21 cellular contexts compared by ENCODE assay signal in genomic region chr5:149363345-149363744, GRCh38. TPM values are rescaled to one million over a fixed set of nuclear protein-coding genes. Genes with fewer than 3 reads are reported as not detected.
DNase-seq lines count a peak whose midpoint lies in the region; ATAC-seq, FAIRE-seq and TF ChIP-seq lines count a peak whose summit lies in the region.
"Had no signal": no experiment of that assay in that cellular context is flagged by ENCODE, and none has a peak within 500 bp of the region (broad histone marks: within the 10 kb centered on the region; RNA-seq: fewer than 3 reads in every experiment).

No MANE protein-coding gene starts in this region.

- H3K36me3 ChIP-seq in HEK293 (ENCODE audit: control insufficient read depth in 2 of 2, insufficient read depth in 1 of 2, low read length in 2 of 2) (peaks cover 0 to 4% of the 10 kb centered on the region in 2 experiments; a peak in 1 of 3 replicates), K562 (ENCODE audit: control insufficient read depth, insufficient read depth, low read length) (no peaks in the 10 kb centered on the region)
- H3K36me3 ChIP-seq: SJCRH30 had no signal

- no peak overlapping the region for H3K27ac ChIP-seq in HEK293 (ENCODE audit: extremely low read depth, low read depth, low read length)
- H3K27ac ChIP-seq in K562 (ENCODE audit: extremely low read depth, low read depth, low read length) = no peak overlapping the region
- H3K27ac ChIP-seq: A549, SJCRH30 had no signal

- in situ Hi-C loops in K562 (cut with MboI) = no loop called here

- no peak for TF ChIP-seq POLR2A in K562 (conservative IDR thresholded peaks at IDR 0.05)

- no peak overlapping the region for H3K9ac ChIP-seq in K562 (ENCODE audit: insufficient read depth in 1 of 2, low read depth in 2 of 2, low read length in 2 of 2)

- H3K9me3 ChIP-seq in HEK293 (ENCODE audit: control insufficient read depth, insufficient read depth, low read depth, low read length) (no peaks in the 10 kb centered on the region), K562 (replicated peaks; ENCODE audit: control insufficient read depth, insufficient read depth, low read depth, low read length) (no peaks in the 10 kb centered on the region)
- H3K9me3 ChIP-seq: A549, SJCRH30 had no signal

- ATAC-seq in K562 (no peak), HG03025 (IDR thresholded peaks at IDR 0.05; ENCODE audit: low FRiP score, unreplicated experiment) (no peak), GM19328 (IDR thresholded peaks at IDR 0.05; ENCODE audit: unreplicated experiment) (no peak)
- ATAC-seq: A549 had no signal

- no peak overlapping the region for H3K4me2 ChIP-seq in K562 (ENCODE audit: insufficient read depth, low read length)
- H3K4me2 ChIP-seq: A549 had no signal

- TF ChIP-seq RAD21 in K562 (CRISPR knock-in tag; conservative IDR thresholded peaks at IDR 0.05 in 1 of 2, IDR thresholded peaks at IDR 0.05 in 1 of 2) = no peak

- CTCF ChIA-PET in HEK293 (lab: Yijun Ruan, JAX) (interaction anchor here (0.7 to 15.5 kb wide), 5 partner anchors 8 to 1642 kb away, joined by 3 to 212 read pairs (median 3); no protein-coding TSS in a partner anchor), K562 (lab: Yijun Ruan, JAX; ENCODE audit: low intra/inter-chr PET ratio) (no interaction called here)

- no peaks in the 10 kb centered on the region for H3K9me1 ChIP-seq in K562 (ENCODE audit: control insufficient read depth, insufficient read depth, low read length)

- no peaks in the 10 kb centered on the region for H3K27me3 ChIP-seq in K562 (ENCODE audit: control insufficient read depth in 2 of 2, insufficient read depth in 2 of 2, low read length in 2 of 2)
- H3K27me3 ChIP-seq: SJCRH30 had no signal

- no peak for FAIRE-seq in K562 (lab: Jason Lieb, UNC)
- FAIRE-seq: A549 had no signal

- POLR2A ChIA-PET in HEK293 (lab: Yijun Ruan, JAX) (interaction anchor here (1.0 to 1.7 kb wide), 2 partner anchors 8 to 18 kb away, joined by 3 to 5 read pairs; partner anchors contain the start of gene GRPEL2), K562 (lab: Yijun Ruan, JAX) (interaction anchor here (0.7 to 1.6 kb wide), 4 partner anchors 8 to 101 kb away, joined by 3 read pairs; no protein-coding TSS in a partner anchor)

- H3K4me1 ChIP-seq in HEK293 (ENCODE audit: control insufficient read depth, insufficient read depth, low read length) (no peaks in the 10 kb centered on the region), K562 (replicated peaks in 1 of 2; ENCODE audit: control insufficient read depth in 2 of 2, insufficient read depth in 2 of 2, low read length in 2 of 2) (peaks cover 27 to 29% of the 10 kb centered on the region in 2 experiments; a peak in 4 of 5 replicates)

- no TSS peak for BruUV-seq in K562 (replicated peaks; lab: Mats Ljungman, UMichigan)

- no peak overlapping the region for H2AFZ ChIP-seq in K562 (ENCODE audit: low read depth, low read length)

- no peak for TF ChIP-seq EP300 in K562 (IDR thresholded peaks at IDR 0.05; ENCODE audit: low read length)

- H4K20me1 ChIP-seq in K562 (replicated peaks; ENCODE audit: control insufficient read depth, insufficient read depth, low read length) = no peaks in the 10 kb centered on the region

- TF ChIP-seq CTCF in HEK293 (tag by site-specific recombination; IDR thresholded peaks at IDR 0.05) (no peak), K562 (IDR thresholded peaks at IDR 0.05 in 2 of 3, conservative IDR thresholded peaks at IDR 0.05 in 1 of 3; ENCODE audit: insufficient read depth in 2 of 3, low read depth in 1 of 3, low read length in 3 of 3) (no peak)

- H3K79me2 ChIP-seq in K562 (ENCODE audit: control insufficient read depth, insufficient read depth, low read length) = peaks cover 7% of the 10 kb centered on the region; the same call in 2 of the 3 replicates

- intact Hi-C loops in K562 (cut with micrococcal nuclease) = no loop called here
- intact Hi-C loops in cardiac septum (cut with DNase I) = no loop called here

- H3K4me3 ChIP-seq in HEK293 (ENCODE audit: low read depth, low read length) (no peak overlapping the region), K562 (no peak overlapping the region)
- H3K4me3 ChIP-seq: A549, SJCRH30 had no signal

- DNase-seq in AML-193 (lab: John Stamatoyannopoulos, UW) = peak; percentile 32 to 43
- DNase-seq in OCI-M2 (lab: John Stamatoyannopoulos, UW; ENCODE audit: unreplicated experiment) = peak; percentile 52
- DNase-seq in K562 (ENCODE audit: extremely low read depth in 1 of 4, low spot score in 3 of 4) = no peak
- DNase-seq in cardiac septum (ENCODE audit: low spot score) = no peak
- DNase-seq in NCI-H2196 treated with DMSO at 0.1 percent for 48 hours (lab: John Stamatoyannopoulos, UW; ENCODE audit: unreplicated experiment) = no peak
- DNase-seq: C1 segment of cervical spinal cord, COR-L47, EL, GOT3, Karpas-422, NCI-H1436, NCI-H2029 treated with DMSO at 0.1 percent for 48 hours, NCI-H2171 treated with DMSO at 0.1 percent for 48 hours, NCI-H82, RPMI8226, SJCRH30 had no signal

TF ChIP-seq in HEK293, 187 proteins besides CTCF, POLR2A, EP300 and RAD21:
- TF ChIP-seq ZNF133 (tag by site-specific recombination; IDR thresholded peaks at IDR 0.05) (no peak), ZNF600 (tag by site-specific recombination; IDR thresholded peaks at IDR 0.05) (peak; percentile 44; the same call in 1 of the 2 replicates)

RNA-seq across cellular contexts. Expression of gene PCYOX1L, which starts 5.5 kb away (rescaled TPM):
- 20.2 and 24.4 TPM in 2 replicates for total RNA-seq in K562 (2011; cell fraction: chromatin; rRNA removed; ENCODE audit: low replicate concordance)
- 28.2 and 32.0 TPM in 2 replicates for total RNA-seq in K562 (2011; cell fraction: nucleolus; rRNA removed)
- total RNA-seq in K562 (2011; cell fraction: nucleoplasm; rRNA removed) = 28.4 and 30.6 TPM in 2 replicates
- total RNA-seq in K562 (2014; rRNA removed) (5.4 and 7.2 TPM in 2 replicates), K562 (2014; rRNA removed; fragmentation: Illumina TruSeq; extraction: Trizol) (5.9 and 6.0 TPM in 2 replicates), K562 (2015; rRNA removed; fragmentation: Illumina TruSeq; extraction: Trizol) (5.1 and 5.3 TPM in 2 replicates), K562 (2021) (7.8 and 8.0 TPM in 2 replicates), cardiac septum (4.3 TPM)
- polyA plus RNA-seq in K562 (2011; rRNA removed) (17.9 and 21.5 TPM in 2 replicates), K562 (2014; fragmentation: Illumina TruSeq; extraction: Trizol) (9.4 and 10.0 TPM in 2 replicates), K562 (2014; fragmentation: Nextera tagmentation; extraction: Ambion mirVana) (1 to 10 TPM; 2.3 to 2.4 TPM), K562 (2014; rRNA removed) (6.5 and 8.3 TPM in 2 replicates)
- polyA plus RNA-seq in K562 (2011; cell fraction: cytosol; rRNA removed) = 25.0 and 29.5 TPM in 2 replicates
- polyA plus RNA-seq in K562 (2011; cell fraction: nucleus; rRNA removed) = 44.5 and 48.0 TPM in 2 replicates
- 8.9 and 16.5 TPM in 2 replicates for polyA plus RNA-seq in K562 (2012)
- 13.7 and 15.4 TPM in 2 replicates for polyA minus RNA-seq in K562 (2011; rRNA and poly(A)+ RNA removed)
- 6.8 and 7.7 TPM in 2 replicates for polyA minus RNA-seq in K562 (2011; cell fraction: cytosol; rRNA and poly(A)+ RNA removed)
- polyA minus RNA-seq in K562 (2011; cell fraction: nucleus; rRNA and poly(A)+ RNA removed) = 15.3 and 21.9 TPM in 2 replicates

RNA-seq across cellular contexts. Expression of gene IL17B, which starts 15.7 kb away (rescaled TPM):
- total RNA-seq in K562 (2011; cell fraction: chromatin; rRNA removed; ENCODE audit: low replicate concordance) = not detected in 2 replicates
- not detected in 2 replicates for total RNA-seq in K562 (2011; cell fraction: nucleolus; rRNA removed)
- not detected in 2 replicates for total RNA-seq in K562 (2011; cell fraction: nucleoplasm; rRNA removed)
- total RNA-seq in K562 (2014; rRNA removed) (1.5 and 2.6 TPM in 2 replicates), K562 (2014; rRNA removed; fragmentation: Illumina TruSeq; extraction: Trizol) (not detected in 2 replicates), K562 (2015; rRNA removed; fragmentation: Illumina TruSeq; extraction: Trizol) (0.36 TPM in 1 of 2 replicates, not detected in the other), K562 (2021) (0.51 and 0.58 TPM in 2 replicates), cardiac septum (not detected)
- polyA plus RNA-seq in K562 (2011; rRNA removed) (0.28 and 0.81 TPM in 2 replicates), K562 (2014; fragmentation: Illumina TruSeq; extraction: Trizol) (0.57 TPM in 1 of 2 replicates, not detected in the other), K562 (2014; fragmentation: Nextera tagmentation; extraction: Ambion mirVana) (under 1 TPM; 0.32 to 0.53 TPM), K562 (2014; rRNA removed) (1.0 and 3.0 TPM in 2 replicates)
- 0.57 and 0.58 TPM in 2 replicates for polyA plus RNA-seq in K562 (2011; cell fraction: cytosol; rRNA removed)
- polyA plus RNA-seq in K562 (2011; cell fraction: nucleus; rRNA removed) = 0.43 and 0.73 TPM in 2 replicates
- polyA plus RNA-seq in K562 (2012) = 0.44 and 3.0 TPM in 2 replicates
- not detected in 2 replicates for polyA minus RNA-seq in K562 (2011; rRNA and poly(A)+ RNA removed)
- polyA minus RNA-seq in K562 (2011; cell fraction: cytosol; rRNA and poly(A)+ RNA removed) = 2.4 TPM in 1 of 2 replicates, not detected in the other
- polyA minus RNA-seq in K562 (2011; cell fraction: nucleus; rRNA and poly(A)+ RNA removed) = not detected in 2 replicates
- total RNA-seq: NCI-H460 had no signal

RNA-seq across cellular contexts. Expression of gene GRPEL2, which starts 18.0 kb away (rescaled TPM):
- total RNA-seq in K562 (2011; cell fraction: chromatin; rRNA removed; ENCODE audit: low replicate concordance) = 19.7 and 30.9 TPM in 2 replicates
- 10.5 and 12.1 TPM in 2 replicates for total RNA-seq in K562 (2011; cell fraction: nucleolus; rRNA removed)
- 21.0 and 33.4 TPM in 2 replicates for total RNA-seq in K562 (2011; cell fraction: nucleoplasm; rRNA removed)
- total RNA-seq in K562 (2014; rRNA removed) = 26.1 and 27.6 TPM in 2 replicates
- 35.8 and 44.2 TPM in 2 replicates for total RNA-seq in K562 (2014; rRNA removed; fragmentation: Illumina TruSeq; extraction: Trizol)
- total RNA-seq in K562 (2015; rRNA removed; fragmentation: Illumina TruSeq; extraction: Trizol) = 19.4 and 23.2 TPM in 2 replicates
- total RNA-seq in K562 (2021) = 37.8 and 40.5 TPM in 2 replicates
- 29.1 and 31.0 TPM in 2 replicates for polyA plus RNA-seq in K562 (2011; rRNA removed)
- 4.9 and 14.0 TPM in 2 replicates for polyA plus RNA-seq in K562 (2011; cell fraction: cytosol; rRNA removed)
- polyA plus RNA-seq in K562 (2011; cell fraction: nucleus; rRNA removed) = 14.6 and 16.7 TPM in 2 replicates
- 8.6 and 9.6 TPM in 2 replicates for polyA plus RNA-seq in K562 (2012)
- polyA plus RNA-seq in K562 (2014; fragmentation: Illumina TruSeq; extraction: Trizol) = 23.0 and 23.4 TPM in 2 replicates
- 10 to 100 TPM; 11.2 to 17.1 TPM for polyA plus RNA-seq in K562 (2014; fragmentation: Nextera tagmentation; extraction: Ambion mirVana)
- polyA plus RNA-seq in K562 (2014; rRNA removed) = 25.8 and 26.4 TPM in 2 replicates
- 40.6 and 45.9 TPM in 2 replicates for polyA minus RNA-seq in K562 (2011; rRNA and poly(A)+ RNA removed)
- 19.4 and 28.1 TPM in 2 replicates for polyA minus RNA-seq in K562 (2011; cell fraction: cytosol; rRNA and poly(A)+ RNA removed)
- 11.2 and 19.1 TPM in 2 replicates for polyA minus RNA-seq in K562 (2011; cell fraction: nucleus; rRNA and poly(A)+ RNA removed)
- total RNA-seq in cardiac septum = 11.0 TPM

Comparison
In these comparisons a context has a peak if more than half of its experiments do, and no peak if none do; other contexts are left out.
1. DNase-seq: peak in AML-193 (2 of 2) and OCI-M2 (single experiment); none in K562 (0 of 4), cardiac septum (single experiment) and NCI-H2196 treated with DMSO at 0.1 percent for 48 hours (single experiment).